ENCODE assay signal across 1 cellular context in genomic region chr2:238435752-238436096, GRCh38.
TF ChIP-seq lines count a peak whose summit lies in the region.

No MANE protein-coding gene starts in this region.

TF ChIP-seq in IMR-90, 13 proteins besides CTCF, POLR2A, EP300 and RAD21:
- TF ChIP-seq MXI1 (IDR thresholded peaks at IDR 0.05; ENCODE audit: borderline replicate concordance, low read depth, low read length) (no peak), MAZ (IDR thresholded peaks at IDR 0.05; ENCODE audit: borderline replicate concordance, low read depth, low read length) (no peak), MAFK (IDR thresholded peaks at IDR 0.05; ENCODE audit: low read depth, low read length) (no peak), CEBPB (IDR thresholded peaks at IDR 0.05; ENCODE audit: low read depth, low read length) (no peak), RCOR1 (IDR thresholded peaks at IDR 0.05; ENCODE audit: insufficient replicate concordance, low read length) (no peak), USF2 (IDR thresholded peaks at IDR 0.05; ENCODE audit: low read depth, low read length) (no peak), BHLHE40 (IDR thresholded peaks at IDR 0.05; ENCODE audit: low read depth, low read length) (no peak), ELK1 (IDR thresholded peaks at IDR 0.05; ENCODE audit: borderline replicate concordance, low read depth, low read length) (no peak)
